13 cellular contexts compared by ENCODE assay signal in the genomic region with DNA sequence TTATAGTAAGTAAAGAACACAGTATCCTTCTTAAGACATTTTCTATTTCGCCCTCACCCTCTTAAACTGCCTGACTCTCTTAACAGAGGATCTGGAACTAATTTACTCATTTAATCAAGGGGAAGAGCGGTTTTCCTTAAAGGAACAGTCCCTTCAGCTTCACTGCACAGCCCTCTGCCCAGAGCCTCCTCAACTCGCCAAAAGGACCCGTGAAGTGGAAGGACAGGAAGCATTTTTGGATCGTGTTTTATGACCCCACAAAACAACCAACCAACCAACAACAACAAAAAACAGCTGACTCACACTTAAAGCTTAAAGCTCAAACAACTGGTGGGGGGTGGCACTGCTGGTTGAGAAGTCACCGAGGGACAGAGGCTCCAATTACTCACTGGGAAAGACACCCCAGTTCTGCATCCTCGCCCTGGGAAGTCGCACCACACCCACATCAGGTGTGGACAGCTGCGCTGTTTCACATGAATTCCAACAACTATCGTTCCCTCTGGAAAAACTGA. TPM values are rescaled to one million over a fixed set of nuclear protein-coding genes. Genes with fewer than 3 reads are reported as not detected.
DNase-seq lines count a peak whose midpoint lies in the region; ATAC-seq, FAIRE-seq and TF ChIP-seq lines count a peak whose summit lies in the region.
"Had no signal": no experiment of that assay in that cellular context is flagged by ENCODE, and none has a peak within 500 bp of the region (broad histone marks: within the 10 kb centered on the region; RNA-seq: fewer than 3 reads in every experiment).

No MANE protein-coding gene starts in this region.

- H3K4me3 Mint-ChIP-seq in activated CD8-positive, alpha-beta T cell treated with anti-CD3 and anti-CD28 coated beads for 36 hours: no peak overlapping the region
- H3K4me3 Mint-ChIP-seq: T-helper 1 cell treated with Interleukin-12 subunit alpha and Interleukin-12 subunit beta and Interleukin-4 antibody, amounts not matched to agents 30 μg/mL and 1 μg/mL, for 36 hours had no signal

- no peak for ATAC-seq in A549
- peak; percentile 30 for ATAC-seq in HCT116
- no peak for ATAC-seq in activated CD8-positive, alpha-beta T cell treated with anti-CD3 and anti-CD28 coated beads for 36 hours
- ATAC-seq: lower lobe of right lung had no signal

- TF ChIP-seq POLR2A in A549 (IDR thresholded peaks at IDR 0.05; ENCODE audit: low read length) (no peak), HCT116 (IDR thresholded peaks at IDR 0.05; ENCODE audit: borderline replicate concordance, extremely low read depth, insufficient read depth, insufficient read length) (no peak), adrenal gland (IDR thresholded peaks at IDR 0.05) (no peak)

- no peaks in the 10 kb centered on the region for H3K9me2 ChIP-seq in HCT116 (ENCODE audit: insufficient read depth)

- intact Hi-C loops in HCT116 (cut with micrococcal nuclease): no loop called here
- intact Hi-C loops in adrenal gland (cut with DNase I): no loop called here
- intact Hi-C loops in activated CD8-positive, alpha-beta T cell treated with anti-CD3 and anti-CD28 coated beads for 36 hours (cut with micrococcal nuclease): no loop called here

- H3K4me1 ChIP-seq in A549: peaks cover 9% of the 10 kb centered on the region; the same call in 1 of the 3 replicates
- H3K4me1 ChIP-seq in HCT116 (ENCODE audit: control insufficient read depth in 1 of 2, insufficient read depth in 2 of 2, low read length in 2 of 2): peaks cover 5 to 9% of the 10 kb centered on the region in 2 experiments; a peak in 2 of 4 replicates
- H3K4me1 ChIP-seq in adrenal gland (replicated peaks in 1 of 2): peaks cover 0 to 8% of the 10 kb centered on the region in 2 donors
- H3K4me1 ChIP-seq: lower lobe of right lung had no signal

- DNase-seq in A549 (ENCODE audit: low read depth in 1 of 2, low spot score in 1 of 2) (no peak), HCT116 (ENCODE audit: low read depth, low spot score) (no peak), brain microvascular endothelial cell (no peak), myocyte (ENCODE audit: low read depth) (peak; percentile 81), NCI-H2196 (lab: John Stamatoyannopoulos, UW; ENCODE audit: unreplicated experiment) (no peak), adrenal gland (no peak), urothelium cell line (ENCODE audit: low spot score) (no peak)
- DNase-seq in activated CD8-positive, alpha-beta T cell treated with anti-CD3 and anti-CD28 coated beads for 36 hours: no peak
- DNase-seq: C1 segment of cervical spinal cord, lower lobe of right lung, NCI-H82 had no signal

- H2AFZ ChIP-seq in HCT116 (ENCODE audit: low read depth, low read length, poor library complexity, severe bottlenecking): peak overlapping the region; percentile 14

- no peak for TF ChIP-seq EP300 in A549 (IDR thresholded peaks at IDR 0.05)

- no peaks in the 10 kb centered on the region for H3K79me2 ChIP-seq in HCT116 (ENCODE audit: insufficient read depth, low read length)

- peaks cover 2% of the 10 kb centered on the region for H3K27me3 Mint-ChIP-seq in activated CD8-positive, alpha-beta T cell treated with anti-CD3 and anti-CD28 coated beads for 36 hours

- H3K27me3 ChIP-seq in HCT116 (ENCODE audit: insufficient read depth, low read length) (no peaks in the 10 kb centered on the region), brain microvascular endothelial cell (replicated peaks) (no peaks in the 10 kb centered on the region), adrenal gland (peaks cover 5% of the 10 kb centered on the region)

- no peak for TF ChIP-seq CTCF in A549 (IDR thresholded peaks at IDR 0.05)
- no peak for TF ChIP-seq CTCF in HCT116 (IDR thresholded peaks at IDR 0.05 in 2 of 3, conservative IDR thresholded peaks at IDR 0.05 in 1 of 3; ENCODE audit: borderline replicate concordance in 1 of 3, insufficient read depth in 1 of 3, low read depth in 2 of 3, low read length in 2 of 3)
- no peak for TF ChIP-seq CTCF in brain microvascular endothelial cell (IDR thresholded peaks at IDR 0.05; ENCODE audit: low read depth, low read length, missing control alignments)
- TF ChIP-seq CTCF in adrenal gland (IDR thresholded peaks at IDR 0.05): no peak
- TF ChIP-seq CTCF in activated CD8-positive, alpha-beta T cell treated with anti-CD3 and anti-CD28 coated beads for 36 hours (IDR thresholded peaks at IDR 0.05): no peak

- no peaks in the 10 kb centered on the region for H3K4me1 Mint-ChIP-seq in activated CD8-positive, alpha-beta T cell treated with anti-CD3 and anti-CD28 coated beads for 36 hours (ENCODE audit: low read depth)

- no peaks in the 10 kb centered on the region for H3K36me3 Mint-ChIP-seq in activated CD8-positive, alpha-beta T cell treated with anti-CD3 and anti-CD28 coated beads for 36 hours (ENCODE audit: low read depth)

- no peaks in the 10 kb centered on the region for H4K20me1 ChIP-seq in HCT116 (ENCODE audit: insufficient read depth)

- H3K4me2 ChIP-seq in A549 (peak overlapping the region; percentile 15; the same call in 1 of the 3 replicates), HCT116 (ENCODE audit: low read length) (peak overlapping the region; percentile 27)

- H3K27ac Mint-ChIP-seq in activated CD8-positive, alpha-beta T cell treated with anti-CD3 and anti-CD28 coated beads for 36 hours: no peak overlapping the region
- H3K27ac Mint-ChIP-seq: T-helper 1 cell treated with Interleukin-12 subunit alpha and Interleukin-12 subunit beta and Interleukin-4 antibody, amounts not matched to agents 30 μg/mL and 1 μg/mL, for 36 hours had no signal

- WGBS in A549 (ENCODE audit: missing lambda C conversion rate): 53% methylated on average over 10 of the region's 10 CpGs
- 50 to 58% (median 55%) methylated on average over 10 of the region's 10 CpGs for WGBS in adrenal gland, 4 donors

- TF ChIP-seq RAD21 in A549 (conservative IDR thresholded peaks at IDR 0.05 in 1 of 2, IDR thresholded peaks at IDR 0.05 in 1 of 2) (no peak), HCT116 (IDR thresholded peaks at IDR 0.05; ENCODE audit: low read depth) (no peak)

- in situ Hi-C loops in brain microvascular endothelial cell (cut with HindIII; ENCODE audit: low pct_ligation_motif_present, low sequenced_read_pairs): no loop called here

- RAD21 ChIA-PET in HCT116 (lab: Charles Lee; ENCODE audit: low non-redundant PET in 1 of 2, low total read pairs in 2 of 2, uncharacterized antibody in 2 of 2, unreplicated experiment in 2 of 2): no interaction called here

- peak overlapping the region in 1 of 2 experiments; percentile 37; a peak in 1 of 6 replicates for H3K27ac ChIP-seq in A549
- no peak overlapping the region for H3K27ac ChIP-seq in HCT116 (ENCODE audit: low read depth, low read length)
- H3K27ac ChIP-seq in brain microvascular endothelial cell: peak overlapping the region; percentile 73
- peak overlapping the region in 2 of 5 donors; percentile 23 to 50 for H3K27ac ChIP-seq in adrenal gland
- H3K27ac ChIP-seq: lower lobe of right lung had no signal

- H3K4me3 ChIP-seq in A549: no peak overlapping the region
- H3K4me3 ChIP-seq in HCT116 (replicated peaks in 1 of 2; ENCODE audit: low read depth in 1 of 2, low read length in 2 of 2): no peak overlapping the region
- no peak overlapping the region for H3K4me3 ChIP-seq in brain microvascular endothelial cell (ENCODE audit: low read depth, low read length)
- no peak overlapping the region for H3K4me3 ChIP-seq in adrenal gland
- H3K4me3 ChIP-seq: lower lobe of right lung had no signal

- H3K9ac ChIP-seq in HCT116 (ENCODE audit: low read length): no peak overlapping the region

- H3K36me3 ChIP-seq in HCT116 (ENCODE audit: control insufficient read depth in 1 of 2, insufficient read depth in 2 of 2, low read length in 2 of 2) (no peaks in the 10 kb centered on the region), brain microvascular endothelial cell (replicated peaks) (peaks cover 38% of the 10 kb centered on the region), adrenal gland (replicated peaks in 1 of 2) (peaks cover 0 to 10% of the 10 kb centered on the region in 2 donors)
- H3K36me3 ChIP-seq: lower lobe of right lung had no signal

- FAIRE-seq in A549 (lab: Jason Lieb, UNC) (no peak), urothelium cell line (lab: Jason Lieb, UNC) (no peak)
- FAIRE-seq: frontal cortex had no signal

- POLR2A ChIA-PET in A549 (lab: Yijun Ruan, JAX): no interaction called here
- POLR2A ChIA-PET in HCT116 (lab: Charles Lee): no interaction called here
- POLR2A ChIA-PET in activated CD8-positive, alpha-beta T cell treated with anti-CD3 and anti-CD28 coated beads for 36 hours (lab: Charles Lee): no interaction called here

- H3K9me3 ChIP-seq in A549: no peaks in the 10 kb centered on the region
- no peaks in the 10 kb centered on the region for H3K9me3 ChIP-seq in HCT116 (ENCODE audit: control insufficient read depth in 1 of 2, insufficient read depth in 1 of 2, low read depth in 1 of 2, low read length in 2 of 2)
- no peaks in the 10 kb centered on the region for H3K9me3 ChIP-seq in adrenal gland (replicated peaks in 1 of 3)
- H3K9me3 ChIP-seq: lower lobe of right lung had no signal

- BruUV-seq in HCT116 (replicated peaks; lab: Mats Ljungman, UMichigan): no TSS peak

- H3K9me3 Mint-ChIP-seq in activated CD8-positive, alpha-beta T cell treated with anti-CD3 and anti-CD28 coated beads for 36 hours: peaks cover 4% of the 10 kb centered on the region
- H3K9me3 Mint-ChIP-seq: T-helper 1 cell treated with Interleukin-12 subunit alpha and Interleukin-12 subunit beta and Interleukin-4 antibody, amounts not matched to agents 30 μg/mL and 1 μg/mL, for 36 hours had no signal

- CTCF ChIA-PET in A549 (lab: Yijun Ruan, JAX): interaction anchor here (2.0 to 2.8 kb wide), 3 partner anchors 10 to 98 kb away, joined by 8 to 10 read pairs (median 8); no protein-coding TSS in a partner anchor
- CTCF ChIA-PET in HCT116 (lab: Charles Lee): interaction anchor here (0.8 kb wide), 1 partner anchor 11 kb away, joined by 3 read pairs; no protein-coding TSS in a partner anchor
- CTCF ChIA-PET in activated CD8-positive, alpha-beta T cell treated with anti-CD3 and anti-CD28 coated beads for 36 hours (lab: Charles Lee): no interaction called here

RNA-seq across cellular contexts. Expression of gene NID2, which starts 35.7 kb away (rescaled TPM):
- polyA plus RNA-seq in A549 (2011; rRNA removed) (7.3 and 10.3 TPM in 2 replicates), A549 (2017; fragmentation: RNase III; extraction: RNeasy Plus Mini Kit Qiagen cat#74134 plus additional on column Dnase treatment) (18.9 to 23.3 TPM (median 20.6 TPM) in 3 replicates), adrenal gland (10 to 100 TPM in 2 of 3 donors, 1 to 10 TPM in 1; 7.2 to 22.7 (median 15.3) TPM)
- 1.8 and 2.0 TPM in 2 replicates for polyA plus RNA-seq in A549 (2012; cell fraction: cytosol; rRNA removed)
- 7.0 and 7.2 TPM in 2 replicates for polyA plus RNA-seq in A549 (2012; cell fraction: nucleus; rRNA removed)
- 7.8 and 7.9 TPM in 2 replicates for polyA minus RNA-seq in A549 (2011; rRNA and poly(A)+ RNA removed)
- total RNA-seq in HCT116 (2021; ENCODE audit: unreplicated experiment) (0.84 TPM), myocyte (29.7 and 50.9 TPM in 2 replicates), adrenal gland (10 to 100 TPM; 19.1 to 61.3 (median 36.1) TPM)
- polyA plus RNA-seq in HCT116 (2012): 0.12 and 0.31 TPM in 2 replicates
- 81.6 TPM for polyA plus RNA-seq in myocyte (2012)
- under 1 TPM in 1 of 2 experiments, not detected in 1; 0.29 TPM for total RNA-seq in activated CD8-positive, alpha-beta T cell treated with anti-CD3 and anti-CD28 coated beads for 36 hours

RNA-seq across cellular contexts. Expression of gene RTRAF, which starts 43.8 kb away (rescaled TPM):
- 289 and 341 TPM in 2 replicates for polyA plus RNA-seq in A549 (2011; rRNA removed)
- 95.8 and 104 TPM in 2 replicates for polyA plus RNA-seq in A549 (2012; cell fraction: cytosol; rRNA removed)
- 17.8 and 18.6 TPM in 2 replicates for polyA plus RNA-seq in A549 (2012; cell fraction: nucleus; rRNA removed)
- 271 to 321 TPM (median 285 TPM) in 3 replicates for polyA plus RNA-seq in A549 (2017; fragmentation: RNase III; extraction: RNeasy Plus Mini Kit Qiagen cat#74134 plus additional on column Dnase treatment)
- 80.7 and 85.4 TPM in 2 replicates for polyA minus RNA-seq in A549 (2011; rRNA and poly(A)+ RNA removed)
- 190 TPM for total RNA-seq in HCT116 (2021; ENCODE audit: unreplicated experiment)
- polyA plus RNA-seq in HCT116 (2012): 158 and 215 TPM in 2 replicates
- total RNA-seq in myocyte: 69.0 and 102 TPM in 2 replicates
- 221 TPM for polyA plus RNA-seq in myocyte (2012)
- total RNA-seq in adrenal gland: 100 to 1,000 TPM in 4 of 8 donors, 10 to 100 TPM in 4; 12.9 to 220 (median 108) TPM
- polyA plus RNA-seq in adrenal gland: 100 to 1,000 TPM; 215 to 308 (median 219) TPM
- 100 to 1,000 TPM; 230 to 235 TPM for total RNA-seq in activated CD8-positive, alpha-beta T cell treated with anti-CD3 and anti-CD28 coated beads for 36 hours

Comparison
In these comparisons a context has a peak if more than half of its experiments do, and no peak if none do; other contexts are left out.
1. RNA of gene NID2, which starts 35.7 kb away (total RNA-seq): 19.1 to 61.3 TPM in adrenal gland and 29.7 to 50.9 TPM in myocyte; 0.84 TPM in HCT116 (single experiment) and 0.29 TPM in activated CD8-positive, alpha-beta T cell treated with anti-CD3 and anti-CD28 coated beads for 36 hours; every median in the first group is over 10 times any median in the second.